ENCODE assay signal across 11 cellular contexts in genomic region chrX:25013593-25014365, GRCh38. TPM values are rescaled to one million over a fixed set of nuclear protein-coding genes. Genes with fewer than 3 reads are reported as not detected.
DNase-seq lines count a peak whose midpoint lies in the region; ATAC-seq and TF ChIP-seq lines count a peak whose summit lies in the region.
"Had no signal": no experiment of that assay in that cellular context is flagged by ENCODE, and none has a peak within 500 bp of the region (broad histone marks: within the 10 kb centered on the region; RNA-seq: fewer than 3 reads in every experiment).

No MANE protein-coding gene starts in this region.

- CTCF ChIA-PET in Caco-2 (lab: Charles Lee), result no interaction called here

- peaks cover 12% of the 10 kb centered on the region for H3K27me3 Mint-ChIP-seq in Caco-2 (ENCODE audit: insufficient read depth, unreplicated experiment)
- H3K27me3 Mint-ChIP-seq in dendritic cell treated with granulocyte-macrophage colony-stimulating factor and Interleukin-4, amounts not matched to agents 40 ng/mL and 50 ng/mL, for 4 days, result peaks cover 85% of the 10 kb centered on the region

- no peaks in the 10 kb centered on the region for H3K4me1 Mint-ChIP-seq in Caco-2 (ENCODE audit: low read depth, unreplicated experiment)
- H3K4me1 Mint-ChIP-seq in dendritic cell treated with granulocyte-macrophage colony-stimulating factor and Interleukin-4, amounts not matched to agents 40 ng/mL and 50 ng/mL, for 4 days (ENCODE audit: low read depth), result peaks cover 27% of the 10 kb centered on the region

- no peak for TF ChIP-seq POLR2A in NB4 (IDR thresholded peaks at IDR 0.05; ENCODE audit: extremely low read depth, insufficient read length)

- H3K27me3 ChIP-seq in Caco-2 (replicated peaks; ENCODE audit: control insufficient read depth, insufficient read depth, low read length), result no peaks in the 10 kb centered on the region

- intact Hi-C loops in Caco-2 (cut with micrococcal nuclease; ENCODE audit: unreplicated experiment), result no loop called here
- intact Hi-C loops in dendritic cell treated with granulocyte-macrophage colony-stimulating factor and Interleukin-4, amounts not matched to agents 40 ng/mL and 50 ng/mL, for 4 days (cut with micrococcal nuclease), result no loop called here

- H3K9me3 Mint-ChIP-seq in Caco-2 (ENCODE audit: unreplicated experiment), result no peaks in the 10 kb centered on the region
- H3K9me3 Mint-ChIP-seq in dendritic cell treated with granulocyte-macrophage colony-stimulating factor and Interleukin-4, amounts not matched to agents 40 ng/mL and 50 ng/mL, for 4 days, result no peaks in the 10 kb centered on the region

- no peaks in the 10 kb centered on the region for H3K9me3 ChIP-seq in Caco-2

- no peak overlapping the region for H3K27ac Mint-ChIP-seq in Caco-2 (ENCODE audit: unreplicated experiment)
- H3K27ac Mint-ChIP-seq in dendritic cell treated with granulocyte-macrophage colony-stimulating factor and Interleukin-4, amounts not matched to agents 40 ng/mL and 50 ng/mL, for 4 days, result no peak overlapping the region

- DNase-seq in 8988T (peak; percentile 62), Caco-2 (no peak), NB4 (ENCODE audit: low read depth) (peak; percentile 43), kidney glomerular epithelial cell (lab: John Stamatoyannopoulos, UW) (no peak), NCI-H128 (lab: John Stamatoyannopoulos, UW; ENCODE audit: unreplicated experiment) (no peak), CD1c-positive myeloid dendritic cell (ENCODE audit: extremely low spot score) (no peak)
- DNase-seq: GDM1, hippocampal formation had no signal

- no TSS peak for BruUV-seq in Caco-2 (replicated peaks; lab: Mats Ljungman, UMichigan)

- H3K36me3 Mint-ChIP-seq in Caco-2 (ENCODE audit: insufficient read depth, unreplicated experiment), result peaks cover 6% of the 10 kb centered on the region
- H3K36me3 Mint-ChIP-seq in dendritic cell treated with granulocyte-macrophage colony-stimulating factor and Interleukin-4, amounts not matched to agents 40 ng/mL and 50 ng/mL, for 4 days (ENCODE audit: low read depth), result no peaks in the 10 kb centered on the region

- H3K4me3 ChIP-seq in Caco-2 (ENCODE audit: low read depth, low read length), result no peak overlapping the region
- no peak overlapping the region for H3K4me3 ChIP-seq in NB4 (ENCODE audit: low read depth, low read length)

- H3K4me1 ChIP-seq in Caco-2, result no peaks in the 10 kb centered on the region

- POLR2A ChIA-PET in Caco-2 (lab: Charles Lee), result no interaction called here

- no peaks in the 10 kb centered on the region for H3K36me3 ChIP-seq in Caco-2 (ENCODE audit: control insufficient read depth, insufficient read depth, low read length)

- no peak for TF ChIP-seq CTCF in Caco-2 (IDR thresholded peaks at IDR 0.05; ENCODE audit: insufficient read depth in 1 of 2, low read depth in 1 of 2, low read length in 1 of 2, severe bottlenecking in 1 of 2, unreplicated experiment in 1 of 2)
- TF ChIP-seq CTCF in NB4 (IDR thresholded peaks at IDR 0.05; ENCODE audit: low read depth, low read length), result no peak

- no peak for ATAC-seq in GM18861 (IDR thresholded peaks at IDR 0.05; ENCODE audit: unreplicated experiment)

- H3K4me3 Mint-ChIP-seq in Caco-2 (ENCODE audit: unreplicated experiment), result peak overlapping the region; percentile 71
- H3K4me3 Mint-ChIP-seq in dendritic cell treated with granulocyte-macrophage colony-stimulating factor and Interleukin-4, amounts not matched to agents 40 ng/mL and 50 ng/mL, for 4 days, result peak overlapping the region; percentile 64

RNA-seq across cellular contexts. Expression of gene ARX, which starts 2.0 kb away (rescaled TPM):
- total RNA-seq in Caco-2 (2022), result 0.49 and 0.52 TPM in 2 replicates
- total RNA-seq: osteoblast had no signal

Comparison
In these comparisons a context has a peak if more than half of its experiments do, and no peak if none do; other contexts are left out.
1. DNase-seq: peak in 8988T (single experiment) and NB4 (single experiment); none in Caco-2 (0 of 2), kidney glomerular epithelial cell (single experiment), NCI-H128 (single experiment) and CD1c-positive myeloid dendritic cell (single experiment).